20 cellular contexts compared by ENCODE assay signal in the genomic region with DNA sequence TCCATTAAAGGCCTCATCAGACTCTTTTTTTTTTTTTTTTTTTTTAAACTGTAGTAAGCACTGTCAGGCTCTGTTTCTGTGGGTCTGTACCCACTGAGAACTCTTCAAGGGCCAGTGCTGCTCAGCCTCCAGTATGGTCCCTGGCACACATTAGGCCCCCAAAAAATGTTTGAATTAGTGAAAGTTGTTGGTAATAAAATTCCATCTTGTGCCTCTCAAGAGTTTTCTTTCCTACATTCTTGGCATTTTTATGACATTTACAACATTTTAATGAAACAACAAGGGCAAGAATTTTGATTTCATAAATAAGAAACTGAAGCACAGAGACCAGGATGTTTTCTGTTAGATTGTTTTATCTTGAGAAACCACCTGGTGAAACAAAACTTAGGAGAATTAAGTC.
DNase-seq lines count a peak whose midpoint lies in the region; ATAC-seq and TF ChIP-seq lines count a peak whose summit lies in the region.
"Had no signal": no experiment of that assay in that cellular context is flagged by ENCODE, and none has a peak within 500 bp of the region (broad histone marks: within the 10 kb centered on the region; RNA-seq: fewer than 3 reads in every experiment).

No MANE protein-coding gene starts in this region.

- no peaks in the 10 kb centered on the region for H3F3A ChIP-seq in neural progenitor cell (ENCODE audit: low read depth)

- peaks cover 45% of the 10 kb centered on the region for H3K36me3 Mint-ChIP-seq in HFFc6 (ENCODE audit: low read depth)
- peaks cover 42% of the 10 kb centered on the region for H3K36me3 Mint-ChIP-seq in neural progenitor cell
- H3K36me3 Mint-ChIP-seq: CD8-positive, alpha-beta T cell; immature natural killer cell had no signal

- H3K9me3 ChIP-seq in esophagus squamous epithelium (no peaks in the 10 kb centered on the region), neural progenitor cell (ENCODE audit: low read depth) (no peaks in the 10 kb centered on the region), transverse colon (no peaks in the 10 kb centered on the region)
- H3K9me3 ChIP-seq: heart right ventricle had no signal

- peak overlapping the region; percentile 5 for H3K4me3 Mint-ChIP-seq in HFFc6
- H3K4me3 Mint-ChIP-seq in neural progenitor cell: no peak overlapping the region
- H3K4me3 Mint-ChIP-seq: activated naive CD4-positive, alpha-beta T cell treated with anti-CD3 and anti-CD28 coated beads for 36 hours; activated T-cell treated with anti-CD3 and anti-CD28 coated beads, Interleukin-2, amount 50 U/mL, for 72 hours; CD8-positive, alpha-beta T cell; immature natural killer cell had no signal

- H3K4me1 ChIP-seq in esophagus squamous epithelium (peaks cover 0 to 16% (median 0%) of the 10 kb centered on the region in 3 donors), neural progenitor cell (peaks cover 9% of the 10 kb centered on the region), transverse colon (peaks cover 0 to 16% (median 4%) of the 10 kb centered on the region in 4 donors)

- DNase-seq in HFFc6 (no peak), esophagus squamous epithelium (lab: John Stamatoyannopoulos, UW) (no peak), neural progenitor cell (ENCODE audit: low spot score) (no peak), transverse colon (no peak), mucosa of gallbladder (ENCODE audit: low spot score) (no peak)
- DNase-seq: activated CD4-positive, alpha-beta T cell treated with anti-CD3 and anti-CD28 coated beads for 48 hours; activated naive CD4-positive, alpha-beta T cell treated with anti-CD3 and anti-CD28 coated beads for 36 hours; activated T-cell treated with anti-CD3 and anti-CD28 coated beads, Interleukin-2, amount 50 U/mL, for 72 hours; amygdala; CD8-positive, alpha-beta T cell; heart right ventricle; immature natural killer cell; NCI-H446; retina; SIG-M5; stimulated activated CD8-positive, alpha-beta memory T cell treated with anti-CD3 and anti-CD28 coated beads, Interleukin-4, amount 100 ng/mL, for 48 hours; substantia nigra; T-helper 1 cell had no signal

- H3K36me3 ChIP-seq in esophagus squamous epithelium (no peaks in the 10 kb centered on the region), neural progenitor cell (peaks cover 6% of the 10 kb centered on the region), transverse colon (no peaks in the 10 kb centered on the region)
- H3K36me3 ChIP-seq: heart right ventricle had no signal

- H3K9me3 Mint-ChIP-seq in HFFc6 (no peaks in the 10 kb centered on the region), neural progenitor cell (peaks cover 8% of the 10 kb centered on the region)
- H3K9me3 Mint-ChIP-seq: activated naive CD4-positive, alpha-beta T cell treated with anti-CD3 and anti-CD28 coated beads for 36 hours; activated T-cell treated with anti-CD3 and anti-CD28 coated beads, Interleukin-2, amount 50 U/mL, for 72 hours; CD8-positive, alpha-beta T cell had no signal

- H3K4me1 Mint-ChIP-seq in HFFc6 (ENCODE audit: low read depth): peaks cover 42% of the 10 kb centered on the region
- H3K4me1 Mint-ChIP-seq in neural progenitor cell: peaks cover 8% of the 10 kb centered on the region
- H3K4me1 Mint-ChIP-seq: immature natural killer cell had no signal

- intact Hi-C loops in esophagus squamous epithelium (cut with DNase I) (no loop called here), transverse colon (cut with DNase I; ENCODE audit: low total_unique reads) (no loop called here)

- peaks cover 97% of the 10 kb centered on the region for H3K79me2 ChIP-seq in neural progenitor cell (ENCODE audit: low read depth)

- ATAC-seq in HG03565 (IDR thresholded peaks at IDR 0.05; ENCODE audit: unreplicated experiment) (no peak), HG03378 (IDR thresholded peaks at IDR 0.05; ENCODE audit: unreplicated experiment) (no peak)
- ATAC-seq: activated T-cell treated with anti-CD3 and anti-CD28 coated beads, Interleukin-2, amount 50 U/mL, for 72 hours; CD8-positive, alpha-beta T cell; heart right ventricle had no signal

- TF ChIP-seq EP300 in transverse colon (IDR thresholded peaks at IDR 0.05; ENCODE audit: low read depth): no peak

- no peak for TF ChIP-seq POLR2A in esophagus squamous epithelium (IDR thresholded peaks at IDR 0.05)
- no peak for TF ChIP-seq POLR2A in transverse colon (IDR thresholded peaks at IDR 0.05)

- H3K9ac ChIP-seq in neural progenitor cell: no peak overlapping the region

- H3K27ac Mint-ChIP-seq in HFFc6: peak overlapping the region; percentile 80
- H3K27ac Mint-ChIP-seq in neural progenitor cell: peak overlapping the region; percentile 35
- H3K27ac Mint-ChIP-seq: activated naive CD4-positive, alpha-beta T cell treated with anti-CD3 and anti-CD28 coated beads for 36 hours; activated T-cell treated with anti-CD3 and anti-CD28 coated beads, Interleukin-2, amount 50 U/mL, for 72 hours; CD8-positive, alpha-beta T cell; immature natural killer cell had no signal

- H3K27ac ChIP-seq in esophagus squamous epithelium: peak overlapping the region in 3 of 4 donors; percentile 3 to 38 (median 7)
- no peak overlapping the region for H3K27ac ChIP-seq in neural progenitor cell
- H3K27ac ChIP-seq in transverse colon: peak overlapping the region; percentile 33 to 53 (median 43)
- H3K27ac ChIP-seq: heart right ventricle had no signal

- no peak for TF ChIP-seq CTCF in HFFc6 (IDR thresholded peaks at IDR 0.05)
- no peak for TF ChIP-seq CTCF in esophagus squamous epithelium (IDR thresholded peaks at IDR 0.05)
- TF ChIP-seq CTCF in neural progenitor cell (IDR thresholded peaks at IDR 0.05): no peak
- TF ChIP-seq CTCF in transverse colon (IDR thresholded peaks at IDR 0.05): no peak

- H2AFZ ChIP-seq in neural progenitor cell (replicated peaks): no peak overlapping the region

- no peak overlapping the region for H3K4me2 ChIP-seq in neural progenitor cell

- H3K27me3 Mint-ChIP-seq in HFFc6 (ENCODE audit: insufficient read depth) (no peaks in the 10 kb centered on the region; the same call in 1 of the 2 replicates), neural progenitor cell (ENCODE audit: insufficient read depth, low read depth) (peaks cover 3% of the 10 kb centered on the region)

- H3K4me3 ChIP-seq in esophagus squamous epithelium (no peak overlapping the region), neural progenitor cell (no peak overlapping the region), transverse colon (no peak overlapping the region)
- H3K4me3 ChIP-seq: heart right ventricle had no signal

- in situ Hi-C loops in transverse colon (cut with MboI; ENCODE audit: low pct_ligation_motif_present in 1 of 4, low pct_unique_long_range_greater_than_20kb in 1 of 4, low sequenced_read_pairs in 3 of 4): no loop called here

- H4K20me1 ChIP-seq in neural progenitor cell (ENCODE audit: low read depth): peaks cover 81% of the 10 kb centered on the region

- H3K27me3 ChIP-seq in esophagus squamous epithelium (no peaks in the 10 kb centered on the region), neural progenitor cell (no peaks in the 10 kb centered on the region), transverse colon (no peaks in the 10 kb centered on the region)
- H3K27me3 ChIP-seq: heart right ventricle had no signal
